ENCODE assay signal across 11 cellular contexts in the genomic region with DNA sequence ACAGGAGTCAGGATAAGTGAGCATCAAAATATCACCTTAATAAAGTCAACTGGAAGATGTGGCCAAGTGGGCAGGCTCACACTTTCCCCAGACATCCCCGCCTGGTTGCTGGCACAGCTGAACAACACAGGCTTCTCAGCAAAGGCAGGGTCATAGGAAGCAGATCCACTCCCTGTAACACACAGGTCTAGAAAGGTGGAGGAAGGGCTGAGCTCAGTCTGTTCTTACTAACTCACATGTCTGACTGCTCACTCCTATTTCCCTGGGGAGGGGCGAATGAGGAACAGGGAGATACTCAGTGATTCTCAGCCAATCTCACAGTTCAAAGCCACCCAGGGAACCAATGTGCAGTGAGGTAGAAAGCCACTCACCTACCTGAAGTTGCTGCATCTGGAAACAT. TPM values are rescaled to one million over a fixed set of nuclear protein-coding genes. Genes with fewer than 3 reads are reported as not detected.
DNase-seq lines count a peak whose midpoint lies in the region; ATAC-seq, FAIRE-seq and TF ChIP-seq lines count a peak whose summit lies in the region.
"Had no signal": no experiment of that assay in that cellular context is flagged by ENCODE, and none has a peak within 500 bp of the region (broad histone marks: within the 10 kb centered on the region; RNA-seq: fewer than 3 reads in every experiment).

No MANE protein-coding gene starts in this region.

- H3K27me3 Mint-ChIP-seq in Calu3 (ENCODE audit: unreplicated experiment), result no peaks in the 10 kb centered on the region
- no peaks in the 10 kb centered on the region for H3K27me3 Mint-ChIP-seq in activated T-helper 2 cell treated with anti-CD3 and anti-CD28 coated beads, Interferon-gamma antibody, Interleukin-2, Interleukin-4, amounts not matched to agents 10 μg/mL and 5 μg/mL and 100 μg/mL, durations not matched to agents 14 hours and 24 hours and 36 hours (ENCODE audit: low read depth)

- TF ChIP-seq EP300 in HepG2 (IDR thresholded peaks at IDR 0.05; ENCODE audit: low read depth in 2 of 2, low read length in 2 of 2) (no peak), HepG2 (CRISPR knock-in tag; IDR thresholded peaks at IDR 0.05; ENCODE audit: borderline replicate concordance) (no peak)

- peak; percentile 55 for DNase-seq in Calu3
- DNase-seq in HepG2 (ENCODE audit: low spot score), result peak; percentile 20
- no peak for DNase-seq in activated T-helper 2 cell treated with anti-CD3 and anti-CD28 coated beads, Interferon-gamma antibody, Interleukin-2, Interleukin-4, amounts not matched to agents 10 μg/mL and 5 μg/mL and 100 μg/mL, durations not matched to agents 14 hours and 24 hours and 36 hours (ENCODE audit: low spot score)
- DNase-seq in activated T-cell treated with anti-CD3 and anti-CD28 coated beads, Interleukin-2, amount 50 U/mL, for 48 hours, result no peak
- DNase-seq in glomerular visceral epithelial cell (ENCODE audit: extremely low spot score), result no peak
- DNase-seq: effector CD8-positive, alpha-beta T cell; lower lobe of right lung; stimulated activated CD4-positive, alpha-beta T cell treated with anti-CD3 and anti-CD28 coated beads, Interleukin-4, amount 100 ng/mL, for 24 hours had no signal

- intact Hi-C loops in Calu3 (cut with micrococcal nuclease; ENCODE audit: unreplicated experiment) (loop anchor here (5.0 kb wide), 1 partner anchor 188 kb away; no protein-coding TSS in a partner anchor), HepG2 (cut with micrococcal nuclease; ENCODE audit: unreplicated experiment) (loop anchor here (5.0 to 10.0 kb wide), 2 partner anchors 49 to 183 kb away; a partner anchor contains a TSS)
- intact Hi-C loops in activated T-helper 2 cell treated with anti-CD3 and anti-CD28 coated beads, Interferon-gamma antibody, Interleukin-2, Interleukin-4, amounts not matched to agents 10 μg/mL and 5 μg/mL and 100 μg/mL, durations not matched to agents 14 hours and 24 hours and 36 hours (cut with micrococcal nuclease), result no loop called here

- H3K9me3 Mint-ChIP-seq in Calu3 (ENCODE audit: low read depth, unreplicated experiment), result peaks cover 4% of the 10 kb centered on the region
- no peaks in the 10 kb centered on the region for H3K9me3 Mint-ChIP-seq in activated T-helper 2 cell treated with anti-CD3 and anti-CD28 coated beads, Interferon-gamma antibody, Interleukin-2, Interleukin-4, amounts not matched to agents 10 μg/mL and 5 μg/mL and 100 μg/mL, durations not matched to agents 14 hours and 24 hours and 36 hours

- no peak for TF ChIP-seq POLR2A in HepG2 (IDR thresholded peaks at IDR 0.05; ENCODE audit: insufficient read depth in 1 of 2, low read depth in 2 of 2, low read length in 2 of 2)

- peak; percentile 54 for FAIRE-seq in HepG2 (lab: Jason Lieb, UNC)

- POLR2A ChIA-PET in HepG2 (lab: Yijun Ruan, JAX), result interaction anchor here (1.4 to 2.3 kb wide), 4 partner anchors 17 to 59 kb away, joined by 3 to 21 read pairs (median 8); a partner anchor contains a TSS

- no TSS peak for BruUV-seq in Calu3 (replicated peaks; lab: Mats Ljungman, UMichigan)
- no TSS peak for BruUV-seq in HepG2 (replicated peaks; lab: Mats Ljungman, UMichigan)

- peak; percentile 81 for ATAC-seq in GM21447 (IDR thresholded peaks at IDR 0.05; ENCODE audit: unreplicated experiment)
- peak; percentile 70 for ATAC-seq in HepG2
- ATAC-seq in GM21367 (IDR thresholded peaks at IDR 0.05; ENCODE audit: unreplicated experiment), result no peak

- no peak overlapping the region for H3K4me3 Mint-ChIP-seq in Calu3 (ENCODE audit: low read depth, unreplicated experiment)
- no peak overlapping the region for H3K4me3 Mint-ChIP-seq in activated T-helper 2 cell treated with anti-CD3 and anti-CD28 coated beads, Interferon-gamma antibody, Interleukin-2, Interleukin-4, amounts not matched to agents 10 μg/mL and 5 μg/mL and 100 μg/mL, durations not matched to agents 14 hours and 24 hours and 36 hours (ENCODE audit: low read depth)

- H3K79me2 ChIP-seq in OCI-LY1 (ENCODE audit: insufficient read depth, low read length) (no peaks in the 10 kb centered on the region), HepG2 (ENCODE audit: insufficient read depth, low read length) (no peaks in the 10 kb centered on the region)

- H3F3A ChIP-seq in OCI-LY1 (ENCODE audit: insufficient read depth, low read length), result no peaks in the 10 kb centered on the region

- H3K9me3 ChIP-seq in OCI-LY1 (ENCODE audit: low read length) (no peaks in the 10 kb centered on the region), HepG2 (ENCODE audit: low read length) (no peaks in the 10 kb centered on the region)
- H3K9me3 ChIP-seq: lower lobe of right lung had no signal

- peak overlapping the region; percentile 76 for H3K27ac Mint-ChIP-seq in Calu3 (ENCODE audit: unreplicated experiment)
- H3K27ac Mint-ChIP-seq in activated T-helper 2 cell treated with anti-CD3 and anti-CD28 coated beads, Interferon-gamma antibody, Interleukin-2, Interleukin-4, amounts not matched to agents 10 μg/mL and 5 μg/mL and 100 μg/mL, durations not matched to agents 14 hours and 24 hours and 36 hours, result no peak overlapping the region

- H3K4me2 ChIP-seq in OCI-LY1 (ENCODE audit: low read length) (no peak overlapping the region; the same call in 1 of the 2 replicates), HepG2 (ENCODE audit: low read depth, low read length) (peak overlapping the region; percentile 68)

- no peak overlapping the region for H3K4me3 ChIP-seq in OCI-LY1 (ENCODE audit: low read depth, low read length, poor library complexity, severe bottlenecking)
- H3K4me3 ChIP-seq in HepG2 (replicated peaks in 1 of 3; ENCODE audit: insufficient read depth in 1 of 3, low read depth in 2 of 3, low read length in 3 of 3), result peak overlapping the region in 1 of 3 experiments; percentile 22; a peak in 1 of 6 replicates
- H3K4me3 ChIP-seq: lower lobe of right lung had no signal

- TF ChIP-seq CTCF in Calu3 (IDR thresholded peaks at IDR 0.05; ENCODE audit: unreplicated experiment), result no peak
- no peak for TF ChIP-seq CTCF in OCI-LY1 (IDR thresholded peaks at IDR 0.05; ENCODE audit: low read length)
- TF ChIP-seq CTCF in HepG2 (CRISPR knock-in tag; IDR thresholded peaks at IDR 0.05), result no peak

- H3K4me1 ChIP-seq in OCI-LY1 (ENCODE audit: insufficient read depth, low read length, severe bottlenecking) (peaks cover 17% of the 10 kb centered on the region), HepG2 (ENCODE audit: insufficient read depth, low read length) (peaks cover 35% of the 10 kb centered on the region)

- no peaks in the 10 kb centered on the region for H3K27me3 ChIP-seq in OCI-LY1 (ENCODE audit: insufficient read depth, low read length)
- H3K27me3 ChIP-seq in HepG2 (ENCODE audit: control insufficient read depth in 1 of 2, insufficient read depth in 2 of 2, low read length in 2 of 2), result no peaks in the 10 kb centered on the region

- CTCF ChIA-PET in Calu3 (lab: Charles Lee), result interaction anchor here (0.5 to 1.4 kb wide), 4 partner anchors 16 to 88 kb away, joined by 3 to 7 read pairs (median 5); no protein-coding TSS in a partner anchor
- CTCF ChIA-PET in HepG2 (lab: Yijun Ruan, JAX; ENCODE audit: low intra/inter-chr PET ratio, low total read pairs), result no interaction called here

- TF ChIP-seq RAD21 in HepG2 (CRISPR knock-in tag; IDR thresholded peaks at IDR 0.05), result no peak

- peak overlapping the region; percentile 22 for H3K27ac ChIP-seq in OCI-LY1 (ENCODE audit: low read depth, low read length, poor library complexity, severe bottlenecking)
- peak overlapping the region; percentile 84 for H3K27ac ChIP-seq in HepG2 (ENCODE audit: extremely low read length, insufficient read depth, low read length)
- H3K27ac ChIP-seq: lower lobe of right lung had no signal

- in situ Hi-C loops in HepG2 (cut with HindIII; ENCODE audit: extremely low pct_ligation_motif_present, low pct_unique_long_range_greater_than_20kb), result no loop called here

- WGBS in HepG2 (ENCODE audit: low lambda C conversion rate), result 25% methylated on average over 2 of the region's 2 CpGs

- H3K9me2 ChIP-seq in OCI-LY1 (ENCODE audit: low read depth, low read length), result no peaks in the 10 kb centered on the region

- no peak overlapping the region for H2AFZ ChIP-seq in OCI-LY1 (ENCODE audit: low read length)
- H2AFZ ChIP-seq in HepG2 (ENCODE audit: low read length), result no peak overlapping the region

- no peaks in the 10 kb centered on the region for H3K36me3 Mint-ChIP-seq in Calu3 (ENCODE audit: insufficient read depth, unreplicated experiment)
- H3K36me3 Mint-ChIP-seq in activated T-helper 2 cell treated with anti-CD3 and anti-CD28 coated beads, Interferon-gamma antibody, Interleukin-2, Interleukin-4, amounts not matched to agents 10 μg/mL and 5 μg/mL and 100 μg/mL, durations not matched to agents 14 hours and 24 hours and 36 hours (ENCODE audit: low read depth), result no peaks in the 10 kb centered on the region

- no peaks in the 10 kb centered on the region for H4K20me1 ChIP-seq in OCI-LY1 (ENCODE audit: insufficient read depth, low read length)
- H4K20me1 ChIP-seq in HepG2 (ENCODE audit: insufficient read depth, low read length), result no peaks in the 10 kb centered on the region

- H3K36me3 ChIP-seq in OCI-LY1 (ENCODE audit: insufficient read depth, low read length) (no peaks in the 10 kb centered on the region), HepG2 (replicated peaks in 1 of 2; ENCODE audit: control insufficient read depth in 1 of 2, insufficient read depth in 2 of 2, low read length in 2 of 2) (no peaks in the 10 kb centered on the region)
- H3K36me3 ChIP-seq: lower lobe of right lung had no signal

- H3K9ac ChIP-seq in OCI-LY1 (ENCODE audit: low read length), result no peak overlapping the region
- H3K9ac ChIP-seq in HepG2 (ENCODE audit: insufficient read depth, low read depth, low read length), result peak overlapping the region; percentile 40; the same call in 1 of the 2 replicates

- peaks cover 27% of the 10 kb centered on the region for H3K4me1 Mint-ChIP-seq in Calu3 (ENCODE audit: low read depth, unreplicated experiment)
- no peaks in the 10 kb centered on the region for H3K4me1 Mint-ChIP-seq in activated T-helper 2 cell treated with anti-CD3 and anti-CD28 coated beads, Interferon-gamma antibody, Interleukin-2, Interleukin-4, amounts not matched to agents 10 μg/mL and 5 μg/mL and 100 μg/mL, durations not matched to agents 14 hours and 24 hours and 36 hours (ENCODE audit: low read depth)

RNA-seq across cellular contexts. Expression of a gene that starts 45.0 kb away (rescaled TPM):
- total RNA-seq in Calu3 (2022), result 10.2 and 13.5 TPM in 2 replicates
- 7.5 and 11.3 TPM in 2 replicates for total RNA-seq in HepG2 (2016; rRNA removed; fragmentation: Illumina TruSeq; extraction: Trizol)
- 7.7 and 9.1 TPM in 2 replicates for total RNA-seq in HepG2 (2016; cell fraction: cytosol; rRNA removed; fragmentation: Illumina TruSeq; extraction: Trizol; ENCODE audit: low read depth)
- total RNA-seq in HepG2 (2016; cell fraction: insoluble cytoplasmic fraction; rRNA removed; fragmentation: Illumina TruSeq; extraction: Trizol), result 8.3 and 9.6 TPM in 2 replicates
- total RNA-seq in HepG2 (2016; cell fraction: membrane; rRNA removed; fragmentation: Illumina TruSeq; extraction: Trizol), result 8.9 and 9.0 TPM in 2 replicates
- total RNA-seq in HepG2 (2016; cell fraction: nucleus; rRNA removed; fragmentation: Illumina TruSeq; extraction: Trizol), result 6.7 and 6.8 TPM in 2 replicates
- polyA plus RNA-seq in HepG2 (2011; rRNA removed), result 26.3 and 26.5 TPM in 2 replicates
- polyA plus RNA-seq in HepG2 (2011; cell fraction: cytosol; rRNA removed), result 13.9 and 26.8 TPM in 2 replicates
- 10.6 and 16.4 TPM in 2 replicates for polyA plus RNA-seq in HepG2 (2011; cell fraction: nucleus; rRNA removed)
- 20.1 and 34.9 TPM in 2 replicates for polyA plus RNA-seq in HepG2 (2012)
- 3.8 and 4.5 TPM in 2 replicates for polyA plus RNA-seq in HepG2 (2016; cell fraction: cytosol; fragmentation: Illumina TruSeq; extraction: Trizol; ENCODE audit: low read depth)
- polyA plus RNA-seq in HepG2 (2016; cell fraction: insoluble cytoplasmic fraction; fragmentation: Illumina TruSeq; extraction: Trizol; ENCODE audit: low read depth), result 9.2 and 10.1 TPM in 2 replicates
- polyA plus RNA-seq in HepG2 (2016; cell fraction: membrane; fragmentation: Illumina TruSeq; extraction: Trizol; ENCODE audit: low read depth), result 7.3 and 8.2 TPM in 2 replicates
- polyA plus RNA-seq in HepG2 (2016; cell fraction: nucleus; fragmentation: Illumina TruSeq; extraction: Trizol; ENCODE audit: insufficient read depth, low read depth), result 8.4 and 8.8 TPM in 2 replicates
- polyA minus RNA-seq in HepG2 (2011; rRNA and poly(A)+ RNA removed; ENCODE audit: low replicate concordance), result 3.4 and 6.6 TPM in 2 replicates
- 9.8 and 12.4 TPM in 2 replicates for polyA minus RNA-seq in HepG2 (2011; cell fraction: cytosol; rRNA and poly(A)+ RNA removed)
- 15.1 and 20.8 TPM in 2 replicates for polyA minus RNA-seq in HepG2 (2011; cell fraction: nucleus; rRNA and poly(A)+ RNA removed)
- 1.8 and 2.8 TPM in 2 replicates for total RNA-seq in activated T-helper 2 cell treated with anti-CD3 and anti-CD28 coated beads, Interferon-gamma antibody, Interleukin-2, Interleukin-4, amounts not matched to agents 10 μg/mL and 5 μg/mL and 100 μg/mL, durations not matched to agents 14 hours and 24 hours and 36 hours

Comparison
In these comparisons a context has a peak if more than half of its experiments do, and no peak if none do; other contexts are left out.
1. DNase-seq: peak in Calu3 (single experiment) and HepG2 (single experiment); none in activated T-helper 2 cell treated with anti-CD3 and anti-CD28 coated beads, Interferon-gamma antibody, Interleukin-2, Interleukin-4, amounts not matched to agents 10 μg/mL and 5 μg/mL and 100 μg/mL, durations not matched to agents 14 hours and 24 hours and 36 hours (single experiment), activated T-cell treated with anti-CD3 and anti-CD28 coated beads, Interleukin-2, amount 50 U/mL, for 48 hours (0 of 2) and glomerular visceral epithelial cell (single experiment).